ENCODE assay signal across 20 cellular contexts in genomic region chr5:222951-223715, GRCh38. TPM values are rescaled to one million over a fixed set of nuclear protein-coding genes. Genes with fewer than 3 reads are reported as not detected.
A peak's percentile ranks its signal among the peaks of the same experiment; 100 is the strongest.
DNase-seq lines count a peak whose midpoint lies in the region; ATAC-seq and TF ChIP-seq lines count a peak whose summit lies in the region.
"Not testable (repeated sequence)": the region's sequence is repeated elsewhere in the genome, so short reads cannot be mapped to it uniquely, and the experiment has no call there.
"Had no signal": no experiment of that assay in that cellular context is flagged by ENCODE, and none has a peak within 500 bp of the region (broad histone marks: within the 10 kb centered on the region; RNA-seq: fewer than 3 reads in every experiment).

No MANE protein-coding gene starts in this region.

- not testable (repeated sequence) for ATAC-seq in activated CD8-positive, alpha-beta memory T cell treated with anti-CD3 and anti-CD28 coated beads, Interleukin-2, amount 10 ng/mL, durations not matched to agents 7 days and 5 days

- not testable (repeated sequence) for H3K9me2 ChIP-seq in MM.1S (replicated peaks; ENCODE audit: insufficient read depth, low read length)

- H3K79me2 ChIP-seq in ACC112 (ENCODE audit: control insufficient read depth, insufficient read depth, low read length, unreplicated experiment) (peaks cover 66% of the 10 kb centered on the region), MM.1S (ENCODE audit: low read length) (peaks cover 97% of the 10 kb centered on the region)

- H3K4me1 Mint-ChIP-seq in T-helper 1 cell treated with Interleukin-12 subunit alpha and Interleukin-12 subunit beta and Interleukin-4 antibody, amounts not matched to agents 30 μg/mL and 1 μg/mL, for 36 hours (ENCODE audit: low read depth), result peaks cover 29% of the 10 kb centered on the region
- H3K4me1 Mint-ChIP-seq in activated CD8-positive, alpha-beta memory T cell treated with anti-CD3 and anti-CD28 coated beads, Interleukin-2, amount 10 ng/mL, durations not matched to agents 7 days and 5 days, result peaks cover 26% of the 10 kb centered on the region
- H3K4me1 Mint-ChIP-seq in activated naive CD8-positive, alpha-beta T cell treated with anti-CD3 and anti-CD28 coated beads for 36 hours, result peaks cover 40% of the 10 kb centered on the region

- CTCF ChIA-PET in activated CD8-positive, alpha-beta memory T cell treated with anti-CD3 and anti-CD28 coated beads, Interleukin-2, amount 10 ng/mL, durations not matched to agents 7 days and 5 days (lab: Charles Lee), result not testable (repeated sequence)

- H3K27ac Mint-ChIP-seq in T-helper 1 cell treated with Interleukin-12 subunit alpha and Interleukin-12 subunit beta and Interleukin-4 antibody, amounts not matched to agents 30 μg/mL and 1 μg/mL, for 36 hours, result peak overlapping the region; percentile 71
- H3K27ac Mint-ChIP-seq in activated CD8-positive, alpha-beta memory T cell treated with anti-CD3 and anti-CD28 coated beads, Interleukin-2, amount 10 ng/mL, durations not matched to agents 7 days and 5 days, result peak overlapping the region; percentile 74
- H3K27ac Mint-ChIP-seq in activated naive CD8-positive, alpha-beta T cell treated with anti-CD3 and anti-CD28 coated beads for 36 hours, result peak overlapping the region; percentile 84

- H3K4me3 ChIP-seq in ACC112 (ENCODE audit: low read depth, low read length), result peak overlapping the region; percentile 1; the same call in 1 of the 2 replicates
- peak overlapping the region; percentile 46 for H3K4me3 ChIP-seq in MM.1S (ENCODE audit: low read length)

- not testable (repeated sequence) for H2AFZ ChIP-seq in ACC112 (ENCODE audit: low read length, unreplicated experiment); MM.1S (ENCODE audit: low read length)

- H4K20me1 ChIP-seq in MM.1S (ENCODE audit: insufficient read depth, low read length), result not testable (repeated sequence)

- peak overlapping the region; percentile 12 for H3K4me3 Mint-ChIP-seq in T-helper 1 cell treated with Interleukin-12 subunit alpha and Interleukin-12 subunit beta and Interleukin-4 antibody, amounts not matched to agents 30 μg/mL and 1 μg/mL, for 36 hours
- not testable (repeated sequence) for H3K4me3 Mint-ChIP-seq in activated CD8-positive, alpha-beta memory T cell treated with anti-CD3 and anti-CD28 coated beads, Interleukin-2, amount 10 ng/mL, durations not matched to agents 7 days and 5 days
- H3K4me3 Mint-ChIP-seq in activated naive CD8-positive, alpha-beta T cell treated with anti-CD3 and anti-CD28 coated beads for 36 hours, result peak overlapping the region; percentile 0

- not testable (repeated sequence) for H3K9me3 ChIP-seq in MM.1S (replicated peaks; ENCODE audit: insufficient read depth, low read length)

- peaks cover 43% of the 10 kb centered on the region for H3F3A ChIP-seq in MM.1S (ENCODE audit: insufficient read depth, low read length)

- H3K9me3 Mint-ChIP-seq in T-helper 1 cell treated with Interleukin-12 subunit alpha and Interleukin-12 subunit beta and Interleukin-4 antibody, amounts not matched to agents 30 μg/mL and 1 μg/mL, for 36 hours; activated CD8-positive, alpha-beta memory T cell treated with anti-CD3 and anti-CD28 coated beads, Interleukin-2, amount 10 ng/mL, durations not matched to agents 7 days and 5 days (ENCODE audit: low read depth); activated naive CD8-positive, alpha-beta T cell treated with anti-CD3 and anti-CD28 coated beads for 36 hours: not testable (repeated sequence)

- not testable (repeated sequence) for H3K27me3 ChIP-seq in ACC112 (ENCODE audit: insufficient read depth, low read length); MM.1S (replicated peaks; ENCODE audit: insufficient read depth, low read length)

- H3K27ac ChIP-seq in ACC112 (ENCODE audit: low read depth, low read length), result peak overlapping the region; percentile 23
- H3K27ac ChIP-seq in MM.1S (ENCODE audit: low read length), result peak overlapping the region; percentile 76

- peak overlapping the region; percentile 63 for H3K9ac ChIP-seq in MM.1S (ENCODE audit: low read length)

- DNase-seq in ELR (ENCODE audit: low read depth) (peak; percentile 65), dermis blood vessel endothelial cell (peak; percentile 72), lung microvascular endothelial cell (ENCODE audit: low read depth in 2 of 2) (peak; percentile 51 to 71)
- not testable (repeated sequence) for DNase-seq in MM.1S; activated CD8-positive, alpha-beta memory T cell treated with anti-CD3 and anti-CD28 coated beads, Interleukin-2, amount 10 ng/mL, durations not matched to agents 7 days and 5 days; activated naive CD8-positive, alpha-beta T cell treated with anti-CD3 and anti-CD28 coated beads for 36 hours

- peaks cover 16% of the 10 kb centered on the region for H3K36me3 ChIP-seq in ACC112 (ENCODE audit: insufficient read depth, low read length)
- peaks cover 18% of the 10 kb centered on the region for H3K36me3 ChIP-seq in MM.1S (replicated peaks; ENCODE audit: insufficient read depth, low read length)

- peaks cover 23% of the 10 kb centered on the region for H3K4me1 ChIP-seq in ACC112 (ENCODE audit: control insufficient read depth, insufficient read depth, low read length, unreplicated experiment)
- peaks cover 24% of the 10 kb centered on the region for H3K4me1 ChIP-seq in MM.1S (ENCODE audit: low read length)

- H3K27me3 Mint-ChIP-seq in T-helper 1 cell treated with Interleukin-12 subunit alpha and Interleukin-12 subunit beta and Interleukin-4 antibody, amounts not matched to agents 30 μg/mL and 1 μg/mL, for 36 hours (ENCODE audit: low read depth); activated CD8-positive, alpha-beta memory T cell treated with anti-CD3 and anti-CD28 coated beads, Interleukin-2, amount 10 ng/mL, durations not matched to agents 7 days and 5 days; activated naive CD8-positive, alpha-beta T cell treated with anti-CD3 and anti-CD28 coated beads for 36 hours: not testable (repeated sequence)

- peak overlapping the region; percentile 96 for H3K4me2 ChIP-seq in MM.1S (ENCODE audit: low read depth, low read length)

- peaks cover 37% of the 10 kb centered on the region for H3K36me3 Mint-ChIP-seq in T-helper 1 cell treated with Interleukin-12 subunit alpha and Interleukin-12 subunit beta and Interleukin-4 antibody, amounts not matched to agents 30 μg/mL and 1 μg/mL, for 36 hours (ENCODE audit: low read depth)
- peaks cover 31% of the 10 kb centered on the region for H3K36me3 Mint-ChIP-seq in activated CD8-positive, alpha-beta memory T cell treated with anti-CD3 and anti-CD28 coated beads, Interleukin-2, amount 10 ng/mL, durations not matched to agents 7 days and 5 days
- peaks cover 16% of the 10 kb centered on the region for H3K36me3 Mint-ChIP-seq in activated naive CD8-positive, alpha-beta T cell treated with anti-CD3 and anti-CD28 coated beads for 36 hours

- not testable (repeated sequence) for TF ChIP-seq CTCF in MM.1S (IDR thresholded peaks at IDR 0.05; ENCODE audit: low read length)

RNA-seq across cellular contexts. Expression of gene SDHA, which starts 5.0 kb away (rescaled TPM):
- 100 to 1,000 TPM; 201 TPM for total RNA-seq in activated CD8-positive, alpha-beta memory T cell treated with anti-CD3 and anti-CD28 coated beads, Interleukin-2, amount 10 ng/mL, durations not matched to agents 7 days and 5 days
- 100 to 1,000 TPM; 146 to 149 TPM for total RNA-seq in activated naive CD8-positive, alpha-beta T cell treated with anti-CD3 and anti-CD28 coated beads for 36 hours
- total RNA-seq in dermis blood vessel endothelial cell (123 and 196 TPM in 2 replicates), lung microvascular endothelial cell (95.0 and 95.9 TPM in 2 replicates)

RNA-seq across cellular contexts. Expression of gene CCDC127, which starts 5.2 kb away (rescaled TPM):
- 1 to 10 TPM; 4.8 to 6.2 TPM for total RNA-seq in activated CD8-positive, alpha-beta memory T cell treated with anti-CD3 and anti-CD28 coated beads, Interleukin-2, amount 10 ng/mL, durations not matched to agents 7 days and 5 days
- 1 to 10 TPM; 5.3 to 5.9 TPM for total RNA-seq in activated naive CD8-positive, alpha-beta T cell treated with anti-CD3 and anti-CD28 coated beads for 36 hours
- total RNA-seq in dermis blood vessel endothelial cell (5.6 and 6.7 TPM in 2 replicates), lung microvascular endothelial cell (3.1 and 4.8 TPM in 2 replicates)

RNA-seq across cellular contexts. Expression of gene LRRC14B, which starts 31.8 kb away (rescaled TPM):
- not detected for total RNA-seq in activated CD8-positive, alpha-beta memory T cell treated with anti-CD3 and anti-CD28 coated beads, Interleukin-2, amount 10 ng/mL, durations not matched to agents 7 days and 5 days
- under 1 TPM in 1 of 2 experiments, not detected in 1; 0.23 TPM for total RNA-seq in activated naive CD8-positive, alpha-beta T cell treated with anti-CD3 and anti-CD28 coated beads for 36 hours
- total RNA-seq in dermis blood vessel endothelial cell (not detected in 2 replicates), lung microvascular endothelial cell (not detected in 2 replicates)
- total RNA-seq: aorta, Caco-2, epithelial cell of proximal tubule, gastroesophageal sphincter, H1, K562, left lobe of liver, SJCRH30, smooth muscle cell, suprapubic skin, T-cell, ureter had no signal

RNA-seq across cellular contexts. Expression of gene PDCD6, which starts 48.3 kb away (rescaled TPM):
- 100 to 1,000 TPM in 1 of 2 experiments, 10 to 100 TPM in 1; 81.7 to 101 TPM for total RNA-seq in activated CD8-positive, alpha-beta memory T cell treated with anti-CD3 and anti-CD28 coated beads, Interleukin-2, amount 10 ng/mL, durations not matched to agents 7 days and 5 days
- 100 to 1,000 TPM in 1 of 2 experiments, 10 to 100 TPM in 1; 97.3 to 102 TPM for total RNA-seq in activated naive CD8-positive, alpha-beta T cell treated with anti-CD3 and anti-CD28 coated beads for 36 hours
- total RNA-seq in dermis blood vessel endothelial cell, result 98.2 and 131 TPM in 2 replicates
- 101 and 140 TPM in 2 replicates for total RNA-seq in lung microvascular endothelial cell
